In the genomic region with DNA sequence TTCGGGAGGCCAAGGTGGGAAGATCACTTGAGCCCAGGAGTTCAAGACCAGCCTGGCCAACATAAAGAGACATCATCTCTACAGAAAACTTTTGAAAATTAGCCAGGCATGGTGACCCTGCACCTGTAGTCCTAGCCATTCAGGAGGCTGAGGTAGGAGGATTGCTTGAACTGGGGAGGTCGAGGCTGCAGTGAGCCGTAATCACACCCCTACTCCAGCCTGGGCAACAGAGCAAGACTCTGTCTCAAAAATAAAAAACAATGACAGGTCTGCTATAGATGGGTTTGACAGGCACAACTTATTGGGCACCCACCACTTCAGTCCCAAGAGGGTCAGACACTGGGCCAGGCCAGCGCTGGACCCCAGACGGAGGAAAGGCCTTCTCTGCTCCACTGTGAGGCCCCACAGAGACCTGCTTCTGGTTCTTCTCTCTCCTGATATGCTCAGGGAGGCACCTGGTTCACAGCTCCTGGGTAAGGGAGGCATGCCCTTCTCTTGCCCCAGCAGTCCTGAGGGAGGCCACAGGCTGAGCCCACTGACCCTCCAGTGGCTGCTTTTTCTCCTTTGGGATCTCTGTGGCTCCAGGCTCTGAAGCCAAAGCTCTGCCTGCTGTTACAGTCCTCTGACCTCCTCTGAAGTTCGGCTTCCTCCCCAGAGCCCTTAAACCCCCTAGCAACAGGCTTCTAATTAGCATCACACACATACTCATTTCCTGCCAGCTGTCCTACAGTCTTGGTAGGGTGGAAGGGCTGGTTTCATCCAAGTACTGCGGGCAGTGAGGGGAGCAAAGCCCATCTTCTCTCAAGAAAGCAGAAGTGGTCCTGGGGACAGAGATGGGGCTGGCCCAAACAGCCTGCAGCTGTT, we compare ENCODE assay signal across 8 cellular contexts. TPM values are rescaled to one million over a fixed set of nuclear protein-coding genes. Genes with fewer than 3 reads are reported as not detected.
DNase-seq lines count a peak whose midpoint lies in the region; ATAC-seq and TF ChIP-seq lines count a peak whose summit lies in the region.

No MANE protein-coding gene starts in this region.

- no peak overlapping the region for H3K4me3 ChIP-seq in esophagus muscularis mucosa

- H3K27ac ChIP-seq in esophagus muscularis mucosa (replicated peaks in 1 of 4), result no peak overlapping the region

- peaks cover 3% of the 10 kb centered on the region for H3K4me1 Mint-ChIP-seq in mesothelial cell of epicardium

- H3K4me3 Mint-ChIP-seq in mesothelial cell of epicardium, result no peak overlapping the region

- intact Hi-C loops in esophagus muscularis mucosa (cut with DNase I), result no loop called here

- H3K27me3 Mint-ChIP-seq in mesothelial cell of epicardium (ENCODE audit: low read depth), result no peaks in the 10 kb centered on the region

- TF ChIP-seq POLR2A in GM19193 (IDR thresholded peaks at IDR 0.05; ENCODE audit: extremely low read depth, insufficient read depth, insufficient read length) (peak; percentile 65), esophagus muscularis mucosa (IDR thresholded peaks at IDR 0.05; ENCODE audit: low read depth) (no peak)

- no peaks in the 10 kb centered on the region for H3K9me3 ChIP-seq in esophagus muscularis mucosa

- H3K36me3 Mint-ChIP-seq in mesothelial cell of epicardium, result no peaks in the 10 kb centered on the region

- no peak for TF ChIP-seq EP300 in esophagus muscularis mucosa (IDR thresholded peaks at IDR 0.05)

- DNase-seq in ELF-1 (ENCODE audit: low read depth, low spot score) (peak; percentile 83), NOMO-1 treated with DMSO at 0.1 percent for 48 hours (lab: John Stamatoyannopoulos, UW; ENCODE audit: unreplicated experiment) (peak; percentile 99), dermis blood vessel endothelial cell (peak; percentile 96), pulmonary artery endothelial cell (ENCODE audit: low read depth, low spot score) (peak; percentile 75), mesothelial cell of epicardium (ENCODE audit: low spot score in 2 of 2, unreplicated experiment in 2 of 2) (no peak), esophagus muscularis mucosa (ENCODE audit: extremely low spot score) (no peak)

- no peak overlapping the region for H3K27ac Mint-ChIP-seq in mesothelial cell of epicardium

- H3K4me1 ChIP-seq in esophagus muscularis mucosa, result peaks cover 0 to 7% (median 3%) of the 10 kb centered on the region in 4 donors

- no peaks in the 10 kb centered on the region for H3K27me3 ChIP-seq in esophagus muscularis mucosa

- 70% methylated on average over 7 of the region's 7 CpGs for WGBS in esophagus muscularis mucosa

- peaks cover 0 to 3% (median 0%) of the 10 kb centered on the region in 4 donors for H3K36me3 ChIP-seq in esophagus muscularis mucosa

- H3K9me3 Mint-ChIP-seq in mesothelial cell of epicardium, result no peaks in the 10 kb centered on the region

- TF ChIP-seq CTCF in mesothelial cell of epicardium (IDR thresholded peaks at IDR 0.05; ENCODE audit: unreplicated experiment) (no peak), esophagus muscularis mucosa (IDR thresholded peaks at IDR 0.05) (no peak)

- ATAC-seq in HG03097 (IDR thresholded peaks at IDR 0.05; ENCODE audit: low FRiP score, unreplicated experiment), result peak; percentile 91

RNA-seq across cellular contexts. Expression of a gene that starts 14.4 kb away (rescaled TPM):
- total RNA-seq in dermis blood vessel endothelial cell (581 and 601 TPM in 2 replicates), pulmonary artery endothelial cell (689 and 738 TPM in 2 replicates), mesothelial cell of epicardium (22.1 to 24.8 TPM (median 22.4 TPM) in 3 replicates), esophagus muscularis mucosa (10 to 100 TPM; 33.2 to 67.9 (median 48.2) TPM)

RNA-seq across cellular contexts. Expression of a gene that starts 17.6 kb away (rescaled TPM):
- 0.42 and 0.68 TPM in 2 replicates for total RNA-seq in dermis blood vessel endothelial cell
- 0.14 and 0.20 TPM in 2 replicates for total RNA-seq in pulmonary artery endothelial cell
- 8.5 to 10.1 TPM (median 10.0 TPM) in 3 replicates for total RNA-seq in mesothelial cell of epicardium
- 1 to 10 TPM in 1 of 4 donors, not detected in 3; 1.0 TPM for total RNA-seq in esophagus muscularis mucosa

RNA-seq across cellular contexts. Expression of a gene that starts 28.8 kb away (rescaled TPM):
- total RNA-seq in dermis blood vessel endothelial cell (39.0 and 91.7 TPM in 2 replicates), pulmonary artery endothelial cell (62.6 and 153 TPM in 2 replicates), mesothelial cell of epicardium (46.6 to 58.5 TPM (median 54.5 TPM) in 3 replicates), esophagus muscularis mucosa (10 to 100 TPM; 71.3 to 84.7 (median 83.1) TPM)

RNA-seq across cellular contexts. Expression of a gene that starts 29.7 kb away (rescaled TPM):
- not detected in 2 replicates for total RNA-seq in dermis blood vessel endothelial cell
- total RNA-seq in pulmonary artery endothelial cell, result not detected in 2 replicates
- total RNA-seq in mesothelial cell of epicardium, result 0.58 to 0.59 TPM in 2 of 3 replicates, not detected in the other
- total RNA-seq in esophagus muscularis mucosa, result 10 to 100 TPM in 2 of 4 donors, 1 to 10 TPM in 2; 4.3 to 17.9 (median 9.2) TPM

RNA-seq across cellular contexts. Expression of a gene that starts 32.9 kb away (rescaled TPM):
- total RNA-seq in dermis blood vessel endothelial cell (0.51 and 0.98 TPM in 2 replicates), pulmonary artery endothelial cell (1.6 and 2.2 TPM in 2 replicates), mesothelial cell of epicardium (0.43 to 0.51 TPM in 2 of 3 replicates, not detected in the other), esophagus muscularis mucosa (under 1 TPM in 2 of 4 donors, not detected in 2; 0.34 to 0.71 TPM)

Comparison
In these comparisons a context has a peak if more than half of its experiments do, and no peak if none do; other contexts are left out.
1. DNase-seq: peak in ELF-1 (single experiment), NOMO-1 treated with DMSO at 0.1 percent for 48 hours (single experiment), dermis blood vessel endothelial cell (single experiment) and pulmonary artery endothelial cell (single experiment); none in mesothelial cell of epicardium (0 of 2) and esophagus muscularis mucosa (single experiment).